ENCODE assay signal across 15 cellular contexts in the genomic region with DNA sequence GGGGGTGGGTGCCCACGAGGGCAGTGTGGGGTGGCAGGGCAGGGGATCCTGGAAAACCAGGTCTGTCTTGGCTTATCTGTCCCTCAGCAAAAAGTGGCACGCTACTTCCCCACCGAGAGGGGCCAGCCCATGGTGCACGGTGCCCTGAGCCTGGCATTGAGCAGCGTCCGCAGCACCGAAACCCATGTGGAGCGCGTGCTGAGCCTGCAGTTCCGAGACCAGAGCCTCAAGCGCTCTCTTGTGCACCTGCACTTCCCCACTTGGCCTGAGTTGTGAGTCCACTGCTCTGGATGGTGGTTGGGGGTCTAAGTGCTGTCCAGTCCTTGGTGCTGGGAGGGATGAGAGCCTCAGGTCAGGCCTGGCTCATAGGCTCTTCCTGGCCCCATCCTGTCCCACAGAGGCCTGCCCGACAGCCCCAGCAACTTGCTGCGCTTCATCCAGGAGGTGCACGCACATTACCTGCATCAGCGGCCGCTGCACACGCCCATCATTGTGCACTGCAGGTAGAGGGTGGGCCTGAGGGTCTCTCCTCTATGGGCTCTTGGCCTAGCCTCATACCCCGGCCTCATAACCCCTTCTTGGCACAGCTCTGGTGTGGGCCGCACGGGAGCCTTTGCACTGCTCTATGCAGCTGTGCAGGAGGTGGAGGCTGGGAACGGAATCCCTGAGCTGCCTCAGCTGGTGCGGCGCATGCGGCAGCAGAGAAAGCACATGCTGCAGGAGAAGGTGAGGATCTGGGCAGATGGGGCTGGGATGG. TPM values are rescaled to one million over a fixed set of nuclear protein-coding genes. Genes with fewer than 3 reads are reported as not detected.
DNase-seq lines count a peak whose midpoint lies in the region; ATAC-seq and TF ChIP-seq lines count a peak whose summit lies in the region.
"Had no signal": no experiment of that assay in that cellular context is flagged by ENCODE, and none has a peak within 500 bp of the region (broad histone marks: within the 10 kb centered on the region; RNA-seq: fewer than 3 reads in every experiment).

No MANE protein-coding gene starts in this region.

- H3K27me3 ChIP-seq in smooth muscle cell (ENCODE audit: low read depth): no peaks in the 10 kb centered on the region
- H3K27me3 ChIP-seq: BLaER1 had no signal

- no peak for ATAC-seq in stimulated activated effector memory CD8-positive, alpha-beta T cell treated with anti-CD3 and anti-CD28 coated beads, Interleukin-12 subunit alpha, Interleukin-12 subunit beta, amount 100 ng/mL, for 72 hours
- ATAC-seq: CD8-positive, alpha-beta T cell had no signal

- H3K4me1 Mint-ChIP-seq in stimulated activated effector memory CD8-positive, alpha-beta T cell treated with anti-CD3 and anti-CD28 coated beads, Interleukin-12 subunit alpha, Interleukin-12 subunit beta, amount 100 ng/mL, for 72 hours: peaks cover 20% of the 10 kb centered on the region

- DNase-seq in GM10266 (ENCODE audit: extremely low spot score): peak; percentile 14
- no peak for DNase-seq in RWPE1 (ENCODE audit: low spot score)
- peak; percentile 3 for DNase-seq in germinal center (ENCODE audit: low spot score)
- no peak for DNase-seq in stimulated activated effector memory CD8-positive, alpha-beta T cell treated with anti-CD3 and anti-CD28 coated beads, Interleukin-12 subunit alpha, Interleukin-12 subunit beta, amount 100 ng/mL, for 72 hours (ENCODE audit: low spot score in 2 of 2)
- DNase-seq in NCI-H2171 (lab: John Stamatoyannopoulos, UW): no peak
- DNase-seq in smooth muscle cell (lab: John Stamatoyannopoulos, UW; ENCODE audit: unreplicated experiment): no peak
- DNase-seq in activated T-cell treated with anti-CD3 and anti-CD28 coated beads for 4 hours: no peak
- no peak for DNase-seq in amygdala (lab: John Stamatoyannopoulos, UW)
- DNase-seq: CD8-positive, alpha-beta T cell; DMS79; NCI-H187 treated with DMSO at 0.1 percent for 48 hours; NCI-H2171 treated with DMSO at 0.1 percent for 48 hours; NCI-H774; RPMI8226 had no signal

- H3K9me3 ChIP-seq in smooth muscle cell (replicated peaks; ENCODE audit: low read depth): no peaks in the 10 kb centered on the region
- H3K9me3 ChIP-seq: BLaER1 had no signal

- H3K27ac Mint-ChIP-seq in stimulated activated effector memory CD8-positive, alpha-beta T cell treated with anti-CD3 and anti-CD28 coated beads, Interleukin-12 subunit alpha, Interleukin-12 subunit beta, amount 100 ng/mL, for 72 hours: peak overlapping the region; percentile 78
- H3K27ac Mint-ChIP-seq: CD8-positive, alpha-beta T cell had no signal

- peaks cover 89% of the 10 kb centered on the region for H3K36me3 Mint-ChIP-seq in stimulated activated effector memory CD8-positive, alpha-beta T cell treated with anti-CD3 and anti-CD28 coated beads, Interleukin-12 subunit alpha, Interleukin-12 subunit beta, amount 100 ng/mL, for 72 hours

- TF ChIP-seq CTCF in GM10266 (IDR thresholded peaks at IDR 0.05; ENCODE audit: control insufficient read depth, insufficient read depth, low read depth, missing control alignments) (no peak), RWPE1 (conservative IDR thresholded peaks at IDR 0.05; ENCODE audit: low read depth) (no peak), smooth muscle cell (IDR thresholded peaks at IDR 0.05; ENCODE audit: borderline replicate concordance, insufficient read depth, poor library complexity, severe bottlenecking) (no peak)

- CTCF ChIA-PET in RWPE1 (lab: Yijun Ruan, JAX): interaction anchor here (0.7 kb wide), 1 partner anchor 9 kb away, joined by 3 read pairs; no protein-coding TSS in a partner anchor

- H3K4me3 ChIP-seq in smooth muscle cell: no peak overlapping the region
- H3K4me3 ChIP-seq: BLaER1 had no signal

- no peaks in the 10 kb centered on the region for H3K79me2 ChIP-seq in smooth muscle cell (ENCODE audit: low read depth)

- H2AFZ ChIP-seq in smooth muscle cell (ENCODE audit: low read depth): no peak overlapping the region

- H3K4me3 Mint-ChIP-seq in stimulated activated effector memory CD8-positive, alpha-beta T cell treated with anti-CD3 and anti-CD28 coated beads, Interleukin-12 subunit alpha, Interleukin-12 subunit beta, amount 100 ng/mL, for 72 hours: no peak overlapping the region
- H3K4me3 Mint-ChIP-seq: CD8-positive, alpha-beta T cell had no signal

- no peak overlapping the region for H3K9ac ChIP-seq in smooth muscle cell (ENCODE audit: low read depth)
- H3K9ac ChIP-seq: BLaER1 had no signal

- H3K27ac ChIP-seq in RWPE1 (peak overlapping the region; percentile 52), smooth muscle cell (ENCODE audit: low read depth) (no peak overlapping the region)
- H3K27ac ChIP-seq: BLaER1 had no signal

- H3K9me3 Mint-ChIP-seq in stimulated activated effector memory CD8-positive, alpha-beta T cell treated with anti-CD3 and anti-CD28 coated beads, Interleukin-12 subunit alpha, Interleukin-12 subunit beta, amount 100 ng/mL, for 72 hours: no peaks in the 10 kb centered on the region
- H3K9me3 Mint-ChIP-seq: CD8-positive, alpha-beta T cell had no signal

- no peaks in the 10 kb centered on the region for H3K36me3 ChIP-seq in smooth muscle cell (ENCODE audit: low read depth)

- H3F3A ChIP-seq in smooth muscle cell (ENCODE audit: low read depth): no peaks in the 10 kb centered on the region

- WGBS in smooth muscle cell (ENCODE audit: low lambda C conversion rate): 96% methylated on average over 24 of the region's 24 CpGs

- POLR2A ChIA-PET in RWPE1 (lab: Yijun Ruan, JAX; ENCODE audit: low non-redundant PET): no interaction called here

- no peaks in the 10 kb centered on the region for H4K20me1 ChIP-seq in smooth muscle cell (ENCODE audit: low read depth)

- H3K4me1 ChIP-seq in smooth muscle cell (ENCODE audit: low read depth): no peaks in the 10 kb centered on the region

- no peak overlapping the region for H3K4me2 ChIP-seq in smooth muscle cell
- H3K4me2 ChIP-seq: BLaER1 had no signal

RNA-seq across cellular contexts. Expression of gene PTPN23, which starts 31.1 kb away (rescaled TPM):
- total RNA-seq in smooth muscle cell: 4.8 and 7.2 TPM in 2 replicates
- polyA plus RNA-seq in smooth muscle cell: 17.1 and 22.1 TPM in 2 replicates

Comparison
In these comparisons a context has a peak if more than half of its experiments do, and no peak if none do; other contexts are left out.
1. DNase-seq: peak in GM10266 (single experiment) and germinal center (single experiment); none in RWPE1 (single experiment), stimulated activated effector memory CD8-positive, alpha-beta T cell treated with anti-CD3 and anti-CD28 coated beads, Interleukin-12 subunit alpha, Interleukin-12 subunit beta, amount 100 ng/mL, for 72 hours (0 of 2), NCI-H2171 (single experiment), smooth muscle cell (single experiment), activated T-cell treated with anti-CD3 and anti-CD28 coated beads for 4 hours (single experiment) and amygdala (0 of 56).